Comparison of ENCODE assay signal across 15 cellular contexts in genomic region chr2:173959358-173959884, GRCh38. TPM values are rescaled to one million over a fixed set of nuclear protein-coding genes. Genes with fewer than 3 reads are reported as not detected.
DNase-seq lines count a peak whose midpoint lies in the region; ATAC-seq and TF ChIP-seq lines count a peak whose summit lies in the region.
"Had no signal": no experiment of that assay in that cellular context is flagged by ENCODE, and none has a peak within 500 bp of the region (broad histone marks: within the 10 kb centered on the region; RNA-seq: fewer than 3 reads in every experiment).

No MANE protein-coding gene starts in this region.

- no peak overlapping the region for H4K5ac ChIP-seq in mesendoderm (ENCODE audit: low read length)

- no peaks in the 10 kb centered on the region for H3K4me1 ChIP-seq in mesendoderm (ENCODE audit: control insufficient read depth, low read depth, low read length)
- peaks cover 0 to 82% (median 32%) of the 10 kb centered on the region in 4 donors for H3K4me1 ChIP-seq in tibial artery

- no peak for DNase-seq in activated naive CD4-positive, alpha-beta T cell treated with anti-CD3 and anti-CD28 coated beads for 36 hours
- DNase-seq in activated naive CD4-positive, alpha-beta T cell (lab: John Stamatoyannopoulos, UW), result no peak
- DNase-seq in SK-N-MC (ENCODE audit: low read depth, low spot score), result no peak
- DNase-seq in stimulated activated naive CD8-positive, alpha-beta T cell treated with anti-CD3 and anti-CD28 coated beads, Interleukin-15, amount 100 ng/mL, for 72 hours, result no peak
- no peak for DNase-seq in mesendoderm
- DNase-seq in COR-L47 (lab: John Stamatoyannopoulos, UW), result no peak
- no peak for DNase-seq in tibial artery
- DNase-seq: amygdala, dorsolateral prefrontal cortex, kidney glomerular epithelial cell, NCI-H1436 treated with DMSO at 0.1 percent for 48 hours, NCI-H69, SJCRH30, uterus had no signal

- H3K27ac ChIP-seq in SK-N-MC (peak overlapping the region; percentile 33; the same call in 1 of the 2 replicates), mesendoderm (ENCODE audit: low read depth, low read length) (no peak overlapping the region), tibial artery (peak overlapping the region in 1 of 2 donors; percentile 20)
- H3K27ac ChIP-seq: dorsolateral prefrontal cortex, SJCRH30 had no signal

- H3K4me2 ChIP-seq in mesendoderm (ENCODE audit: low read length), result no peak overlapping the region

- no CpG with 5 or more reads among the region's 16 CpGs for WGBS in mesendoderm (ENCODE audit: extremely low coverage, insufficient coverage, low lambda C conversion rate)

- H3K23ac ChIP-seq in mesendoderm (ENCODE audit: low read length), result no peak overlapping the region

- H3K79me1 ChIP-seq in mesendoderm (ENCODE audit: low read length), result peaks cover 4% of the 10 kb centered on the region

- 0 out of 2 replicates have a peak overlapping the region, but pooled peaks have one; percentile 1 for H3K4me3 ChIP-seq in SK-N-MC
- no peak overlapping the region for H3K4me3 ChIP-seq in mesendoderm (ENCODE audit: low read length)
- H3K4me3 ChIP-seq in tibial artery, result no peak overlapping the region
- H3K4me3 ChIP-seq: dorsolateral prefrontal cortex, SJCRH30, uterus had no signal

- CTCF ChIA-PET in activated naive CD4-positive, alpha-beta T cell treated with anti-CD3 and anti-CD28 coated beads for 36 hours (lab: Charles Lee), result no interaction called here

- no peak overlapping the region for H2BK5ac ChIP-seq in mesendoderm (ENCODE audit: low read length)

- H3K79me2 ChIP-seq in mesendoderm (ENCODE audit: control insufficient read depth, insufficient read depth, low read length), result peaks cover 70% of the 10 kb centered on the region

- peaks cover 61% of the 10 kb centered on the region for H3K4me1 Mint-ChIP-seq in activated naive CD4-positive, alpha-beta T cell treated with anti-CD3 and anti-CD28 coated beads for 36 hours (ENCODE audit: low read depth)
- peaks cover 67% of the 10 kb centered on the region for H3K4me1 Mint-ChIP-seq in dendritic cell treated with granulocyte-macrophage colony-stimulating factor and Interleukin-4, amounts not matched to agents 40 ng/mL and 50 ng/mL, for 4 days (ENCODE audit: low read depth)
- H3K4me1 Mint-ChIP-seq in stimulated activated naive CD8-positive, alpha-beta T cell treated with anti-CD3 and anti-CD28 coated beads, Interleukin-15, amount 100 ng/mL, for 72 hours, result peaks cover 56% of the 10 kb centered on the region

- H2AK5ac ChIP-seq in mesendoderm (ENCODE audit: low read length), result no peak overlapping the region

- H3K9me3 ChIP-seq in SK-N-MC (ENCODE audit: low read depth, low read length), result peaks cover 6% of the 10 kb centered on the region; the same call in 1 of the 2 replicates
- H3K9me3 ChIP-seq in tibial artery, result no peaks in the 10 kb centered on the region
- H3K9me3 ChIP-seq: SJCRH30 had no signal

- H3K27me3 ChIP-seq in mesendoderm (ENCODE audit: insufficient read depth, low read length, poor library complexity), result no peaks in the 10 kb centered on the region
- no peaks in the 10 kb centered on the region for H3K27me3 ChIP-seq in tibial artery
- H3K27me3 ChIP-seq: dorsolateral prefrontal cortex, SJCRH30, uterus had no signal

- intact Hi-C loops in activated naive CD4-positive, alpha-beta T cell treated with anti-CD3 and anti-CD28 coated beads for 36 hours (cut with micrococcal nuclease), result no loop called here
- intact Hi-C loops in dendritic cell treated with granulocyte-macrophage colony-stimulating factor and Interleukin-4, amounts not matched to agents 40 ng/mL and 50 ng/mL, for 4 days (cut with micrococcal nuclease), result loop anchor here (10.0 kb wide), 1 partner anchor 55 kb away; no protein-coding TSS in a partner anchor
- intact Hi-C loops in tibial artery (cut with DNase I; ENCODE audit: low total_unique reads), result no loop called here

- no peak for ATAC-seq in stimulated activated naive CD8-positive, alpha-beta T cell treated with anti-CD3 and anti-CD28 coated beads, Interleukin-15, amount 100 ng/mL, for 72 hours

- H3K27me3 Mint-ChIP-seq in activated naive CD4-positive, alpha-beta T cell treated with anti-CD3 and anti-CD28 coated beads for 36 hours (ENCODE audit: low read depth), result no peaks in the 10 kb centered on the region
- no peaks in the 10 kb centered on the region for H3K27me3 Mint-ChIP-seq in dendritic cell treated with granulocyte-macrophage colony-stimulating factor and Interleukin-4, amounts not matched to agents 40 ng/mL and 50 ng/mL, for 4 days
- H3K27me3 Mint-ChIP-seq in stimulated activated naive CD8-positive, alpha-beta T cell treated with anti-CD3 and anti-CD28 coated beads, Interleukin-15, amount 100 ng/mL, for 72 hours, result no peaks in the 10 kb centered on the region

- H4K8ac ChIP-seq in mesendoderm (ENCODE audit: low read depth, low read length), result no peak overlapping the region

- no peaks in the 10 kb centered on the region for H3K9me3 Mint-ChIP-seq in activated naive CD4-positive, alpha-beta T cell treated with anti-CD3 and anti-CD28 coated beads for 36 hours
- no peaks in the 10 kb centered on the region for H3K9me3 Mint-ChIP-seq in dendritic cell treated with granulocyte-macrophage colony-stimulating factor and Interleukin-4, amounts not matched to agents 40 ng/mL and 50 ng/mL, for 4 days
- H3K9me3 Mint-ChIP-seq in stimulated activated naive CD8-positive, alpha-beta T cell treated with anti-CD3 and anti-CD28 coated beads, Interleukin-15, amount 100 ng/mL, for 72 hours, result no peaks in the 10 kb centered on the region

- H3K18ac ChIP-seq in mesendoderm (ENCODE audit: low read length), result no peak overlapping the region

- H3K9ac ChIP-seq in SK-N-MC (ENCODE audit: insufficient read length) (no peak overlapping the region), mesendoderm (ENCODE audit: low read length) (no peak overlapping the region)

- H3K4me3 Mint-ChIP-seq in activated naive CD4-positive, alpha-beta T cell treated with anti-CD3 and anti-CD28 coated beads for 36 hours, result peak overlapping the region; percentile 29
- H3K4me3 Mint-ChIP-seq in dendritic cell treated with granulocyte-macrophage colony-stimulating factor and Interleukin-4, amounts not matched to agents 40 ng/mL and 50 ng/mL, for 4 days, result peak overlapping the region; percentile 0
- peak overlapping the region; percentile 75 to 83 for H3K4me3 Mint-ChIP-seq in stimulated activated naive CD8-positive, alpha-beta T cell treated with anti-CD3 and anti-CD28 coated beads, Interleukin-15, amount 100 ng/mL, for 72 hours

- H2BK15ac ChIP-seq in mesendoderm (replicated peaks; ENCODE audit: low read depth), result no peak overlapping the region

- H3K36me3 ChIP-seq in SK-N-MC (ENCODE audit: insufficient read depth, low read length) (peaks cover 52% of the 10 kb centered on the region), mesendoderm (ENCODE audit: control insufficient read depth, insufficient read depth, low read length) (peaks cover 11% of the 10 kb centered on the region), tibial artery (peaks cover 15 to 21% (median 18%) of the 10 kb centered on the region in 3 donors)

- H3K4ac ChIP-seq in mesendoderm (ENCODE audit: low read depth, low read length), result no peak overlapping the region

- TF ChIP-seq CTCF in tibial artery (IDR thresholded peaks at IDR 0.05), result no peak

- H3K36me3 Mint-ChIP-seq in activated naive CD4-positive, alpha-beta T cell treated with anti-CD3 and anti-CD28 coated beads for 36 hours (ENCODE audit: low read depth), result peaks cover 54% of the 10 kb centered on the region
- H3K36me3 Mint-ChIP-seq in dendritic cell treated with granulocyte-macrophage colony-stimulating factor and Interleukin-4, amounts not matched to agents 40 ng/mL and 50 ng/mL, for 4 days (ENCODE audit: low read depth), result peaks cover 66% of the 10 kb centered on the region

- H3K56ac ChIP-seq in mesendoderm (ENCODE audit: low read length), result no peak overlapping the region

- no peak overlapping the region for H2BK120ac ChIP-seq in mesendoderm (ENCODE audit: low read depth, low read length)

- H3K27ac Mint-ChIP-seq in activated naive CD4-positive, alpha-beta T cell treated with anti-CD3 and anti-CD28 coated beads for 36 hours, result no peak overlapping the region
- H3K27ac Mint-ChIP-seq in dendritic cell treated with granulocyte-macrophage colony-stimulating factor and Interleukin-4, amounts not matched to agents 40 ng/mL and 50 ng/mL, for 4 days, result peak overlapping the region; percentile 39
- peak overlapping the region; percentile 62 to 90 for H3K27ac Mint-ChIP-seq in stimulated activated naive CD8-positive, alpha-beta T cell treated with anti-CD3 and anti-CD28 coated beads, Interleukin-15, amount 100 ng/mL, for 72 hours

RNA-seq across cellular contexts. Expression of gene SP3, which starts 5.8 kb away (rescaled TPM):
- total RNA-seq in activated naive CD4-positive, alpha-beta T cell treated with anti-CD3 and anti-CD28 coated beads for 36 hours, result 10 to 100 TPM; 89.8 to 99.7 TPM
- 36.5 TPM for polyA plus RNA-seq in mesendoderm (2013, experiment 1 of 2)
- 35.4 TPM for polyA plus RNA-seq in mesendoderm (2013, experiment 2 of 2)

Comparison
In these comparisons a context has a peak if more than half of its experiments do, and no peak if none do; other contexts are left out.
1. H3K4me3 Mint-ChIP-seq: peak in every context shown above with its lines; median percentile 79 in stimulated activated naive CD8-positive, alpha-beta T cell treated with anti-CD3 and anti-CD28 coated beads, Interleukin-15, amount 100 ng/mL, for 72 hours; 29 in activated naive CD4-positive, alpha-beta T cell treated with anti-CD3 and anti-CD28 coated beads for 36 hours; 0 in dendritic cell treated with granulocyte-macrophage colony-stimulating factor and Interleukin-4, amounts not matched to agents 40 ng/mL and 50 ng/mL, for 4 days.